Comparison of ENCODE assay signal across 28 cellular contexts in the genomic region with DNA sequence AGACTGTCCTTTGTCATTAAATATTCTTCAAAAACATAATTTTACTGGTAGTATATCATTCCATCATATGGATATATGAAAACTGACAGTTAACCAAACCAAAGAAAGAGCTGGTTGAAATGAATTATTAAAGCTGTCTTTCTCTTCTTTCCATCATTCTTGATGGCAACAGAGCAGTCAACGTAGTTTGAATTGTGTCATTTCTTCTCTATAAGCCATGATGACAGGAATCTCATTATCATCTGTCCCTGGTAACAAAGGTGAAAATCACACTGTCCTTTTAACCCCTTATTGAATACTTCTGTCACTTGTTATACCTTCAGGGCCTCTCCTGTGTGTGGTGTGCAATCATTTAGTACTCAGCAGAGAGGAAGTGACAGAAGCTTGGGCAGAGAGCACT.
"Had no signal": no experiment of that assay in that cellular context is flagged by ENCODE, and none has a peak within 500 bp of the region (broad histone marks: within the 10 kb centered on the region; RNA-seq: fewer than 3 reads in every experiment).

No MANE protein-coding gene starts in this region.

- H3K4me1 Mint-ChIP-seq: naive thymus-derived CD4-positive, alpha-beta T cell; natural killer cell; nephron; neural crest cell; stimulated activated effector memory CD8-positive, alpha-beta T cell treated with anti-CD3 and anti-CD28 coated beads, Interleukin-12 subunit alpha, Interleukin-12 subunit beta, amount 100 ng/mL, for 72 hours; stimulated activated naive B cell treated with anti-CD40 and anti-IgM and Interleukin-4, amounts not matched to agents 10 μg/mL and 1 μg/mL and 100 μg/mL, for 72 hours had no signal

- FAIRE-seq: small intestine, urothelium cell line had no signal

- H3K27ac ChIP-seq: neutrophil, pancreas, prostate gland, right lobe of liver, sigmoid colon, stomach, thoracic aorta, thyroid gland, tibial nerve, upper lobe of left lung, vagina had no signal

- H3K9me3 Mint-ChIP-seq: nephron; stimulated activated naive B cell treated with anti-CD40 and anti-IgM and Interleukin-4, amounts not matched to agents 10 μg/mL and 1 μg/mL and 100 μg/mL, for 72 hours had no signal

- H3K36me3 Mint-ChIP-seq: naive thymus-derived CD4-positive, alpha-beta T cell; natural killer cell; stimulated activated effector memory CD8-positive, alpha-beta T cell treated with anti-CD3 and anti-CD28 coated beads, Interleukin-12 subunit alpha, Interleukin-12 subunit beta, amount 100 ng/mL, for 72 hours; stimulated activated naive B cell treated with anti-CD40 and anti-IgM and Interleukin-4, amounts not matched to agents 10 μg/mL and 1 μg/mL and 100 μg/mL, for 72 hours had no signal

- H3K27ac Mint-ChIP-seq: naive thymus-derived CD4-positive, alpha-beta T cell; natural killer cell; nephron; stimulated activated effector memory CD8-positive, alpha-beta T cell treated with anti-CD3 and anti-CD28 coated beads, Interleukin-12 subunit alpha, Interleukin-12 subunit beta, amount 100 ng/mL, for 72 hours; stimulated activated naive B cell treated with anti-CD40 and anti-IgM and Interleukin-4, amounts not matched to agents 10 μg/mL and 1 μg/mL and 100 μg/mL, for 72 hours; stimulated activated naive CD8-positive, alpha-beta T cell treated with anti-CD3 and anti-CD28 coated beads, Interleukin-15, Interleukin-2, amounts not matched to agents 100 ng/mL and 50 ng/mL, for 24 hours had no signal

- H3K27me3 Mint-ChIP-seq: naive thymus-derived CD4-positive, alpha-beta T cell; stimulated activated naive B cell treated with anti-CD40 and anti-IgM and Interleukin-4, amounts not matched to agents 10 μg/mL and 1 μg/mL and 100 μg/mL, for 72 hours; stimulated activated naive CD8-positive, alpha-beta T cell treated with anti-CD3 and anti-CD28 coated beads, Interleukin-15, Interleukin-2, amounts not matched to agents 100 ng/mL and 50 ng/mL, for 24 hours had no signal

- H3K9me3 ChIP-seq: neutrophil, pancreas, prostate gland, right lobe of liver, sigmoid colon, stomach, thoracic aorta, thyroid gland, tibial nerve, upper lobe of left lung, vagina had no signal

- H3K4me1 ChIP-seq: pancreas, prostate gland, right lobe of liver, sigmoid colon, stomach, thyroid gland, tibial nerve, upper lobe of left lung, vagina had no signal

- DNase-seq: naive thymus-derived CD4-positive, alpha-beta T cell; natural killer cell; nucleus accumbens; pancreas; right cardiac atrium; right lobe of liver; sigmoid colon; small intestine; stimulated activated CD4-positive, alpha-beta T cell treated with anti-CD3 and anti-CD28 coated beads, Interleukin-15, amount 100 ng/mL, for 24 hours; stimulated activated CD4-positive, alpha-beta T cell treated with anti-CD3 and anti-CD28 coated beads, Interleukin-2, amount 100 ng/mL, for 24 hours; stimulated activated CD4-positive, alpha-beta T cell treated with anti-CD3 and anti-CD28 coated beads, Interleukin-2, amount 100 ng/mL, for 48 hours; stimulated activated CD4-positive, alpha-beta T cell treated with anti-CD3 and anti-CD28 coated beads, Interleukin-4, amount 100 ng/mL, for 24 hours; stimulated activated naive B cell treated with anti-CD40 and anti-IgM and Interleukin-4, amounts not matched to agents 10 μg/mL and 1 μg/mL and 100 μg/mL, for 72 hours; stimulated activated naive CD4-positive, alpha-beta T cell treated with Interleukin-2 at 50 U/mL for 16 hours; stomach; thyroid gland; trophoblast cell; upper lobe of left lung had no signal

- H3K27me3 ChIP-seq: neutrophil, right lobe of liver, sigmoid colon, stomach, thyroid gland, tibial nerve, upper lobe of left lung, vagina had no signal

- H3K36me3 ChIP-seq: neutrophil, pancreas, prostate gland, right lobe of liver, sigmoid colon, stomach, thoracic aorta, thyroid gland, tibial nerve, upper lobe of left lung, vagina had no signal

- H3K4me3 Mint-ChIP-seq: naive thymus-derived CD4-positive, alpha-beta T cell; natural killer cell; nephron; neural crest cell; stimulated activated effector memory CD8-positive, alpha-beta T cell treated with anti-CD3 and anti-CD28 coated beads, Interleukin-12 subunit alpha, Interleukin-12 subunit beta, amount 100 ng/mL, for 72 hours; stimulated activated naive B cell treated with anti-CD40 and anti-IgM and Interleukin-4, amounts not matched to agents 10 μg/mL and 1 μg/mL and 100 μg/mL, for 72 hours; stimulated activated naive CD8-positive, alpha-beta T cell treated with anti-CD3 and anti-CD28 coated beads, Interleukin-15, Interleukin-2, amounts not matched to agents 100 ng/mL and 50 ng/mL, for 24 hours had no signal

- H3K4me3 ChIP-seq: pancreas, prostate gland, right lobe of liver, sigmoid colon, stomach, thoracic aorta, thyroid gland, tibial nerve, upper lobe of left lung, vagina had no signal
